26 cellular contexts compared by ENCODE assay signal in the genomic region with DNA sequence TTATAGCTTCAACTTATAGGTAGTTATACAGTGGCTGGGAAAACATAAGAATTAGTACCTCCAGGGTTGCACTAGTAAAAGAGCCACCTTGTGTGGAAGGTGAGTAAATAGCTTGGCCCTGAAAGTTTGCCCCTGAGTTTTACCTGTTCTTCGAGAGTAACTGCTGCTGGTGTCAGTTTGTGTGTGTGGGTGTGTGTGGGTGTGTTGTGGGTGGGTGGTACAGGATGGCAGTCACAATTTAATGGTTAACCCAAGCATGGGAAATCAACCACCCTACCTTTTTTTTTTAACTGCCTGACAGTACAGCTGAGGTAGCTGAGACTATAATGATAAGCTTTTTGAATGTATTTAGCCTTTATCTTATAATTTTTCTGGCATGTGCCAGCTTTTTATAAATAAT.
DNase-seq lines count a peak whose midpoint lies in the region; ATAC-seq, FAIRE-seq and TF ChIP-seq lines count a peak whose summit lies in the region.
"Had no signal": no experiment of that assay in that cellular context is flagged by ENCODE, and none has a peak within 500 bp of the region (broad histone marks: within the 10 kb centered on the region; RNA-seq: fewer than 3 reads in every experiment).

No MANE protein-coding gene starts in this region.

- H3K79me2 ChIP-seq in K562 (ENCODE audit: control insufficient read depth, insufficient read depth, low read length) (no peaks in the 10 kb centered on the region), PC-9 (ENCODE audit: low read depth) (no peaks in the 10 kb centered on the region)

- POLR2A ChIA-PET in HEK293 (lab: Yijun Ruan, JAX), result no interaction called here
- POLR2A ChIA-PET in K562 (lab: Yijun Ruan, JAX), result interaction anchor here (0.6 to 2.0 kb wide), 2 partner anchors 13 to 1306 kb away, joined by 3 to 5 read pairs; no protein-coding TSS in a partner anchor
- POLR2A ChIA-PET in PC-9 (lab: Charles Lee; ENCODE audit: unreplicated experiment), result interaction anchor here (0.7 kb wide), 1 partner anchor 67 kb away, joined by 6 read pairs; no protein-coding TSS in a partner anchor

- H3K9me2 ChIP-seq in PC-9 (ENCODE audit: insufficient read depth), result no peaks in the 10 kb centered on the region; the same call in 1 of the 2 replicates

- TF ChIP-seq POLR2A in K562 (conservative IDR thresholded peaks at IDR 0.05), result no peak

- H4K20me1 ChIP-seq in K562 (replicated peaks; ENCODE audit: control insufficient read depth, insufficient read depth, low read length), result no peaks in the 10 kb centered on the region
- H4K20me1 ChIP-seq in PC-9 (ENCODE audit: insufficient read depth), result no peaks in the 10 kb centered on the region

- H3F3A ChIP-seq in PC-9 (ENCODE audit: insufficient read depth, low read depth), result no peaks in the 10 kb centered on the region

- in situ Hi-C loops in K562 (cut with MboI), result no loop called here

- H2AFZ ChIP-seq in K562 (ENCODE audit: low read depth, low read length) (no peak overlapping the region), PC-9 (no peak overlapping the region)

- DNase-seq in K562 (ENCODE audit: extremely low read depth in 1 of 4, low spot score in 3 of 4), result no peak
- peak; percentile 69 to 79 for DNase-seq in left colon
- no peak for DNase-seq in pancreas
- DNase-seq in PC-9, result no peak
- DNase-seq in NCI-H2029 (lab: John Stamatoyannopoulos, UW), result no peak
- no peak for DNase-seq in activated naive CD4-positive, alpha-beta T cell treated with anti-CD3 and anti-CD28 coated beads, Interleukin-2, amount 50 U/mL, for 16 hours
- DNase-seq: Calu3, DMS79 treated with DMSO at 0.1 percent for 48 hours, GF-D8, GOT3, KBM-7, MV-4-11, NCI-H1105, NCI-H1436 treated with DMSO at 0.1 percent for 48 hours, NCI-H1930, NCI-H446, NCI-H524 treated with DMSO at 0.1 percent for 48 hours, NCI-H774 had no signal

- H3K4me2 ChIP-seq in K562 (ENCODE audit: insufficient read depth, low read length) (no peak overlapping the region), PC-9 (no peak overlapping the region)

- no peak for TF ChIP-seq EP300 in K562 (IDR thresholded peaks at IDR 0.05; ENCODE audit: low read length)

- H3K9me3 ChIP-seq in HEK293 (ENCODE audit: control insufficient read depth, insufficient read depth, low read depth, low read length), result no peaks in the 10 kb centered on the region
- H3K9me3 ChIP-seq in K562 (replicated peaks; ENCODE audit: control insufficient read depth, insufficient read depth, low read depth, low read length), result no peaks in the 10 kb centered on the region
- H3K9me3 ChIP-seq in pancreas, result no peaks in the 10 kb centered on the region
- no peaks in the 10 kb centered on the region for H3K9me3 ChIP-seq in PC-9 (ENCODE audit: insufficient read depth, low read depth)
- H3K9me3 ChIP-seq: HAP-1, SJSA1 had no signal

- H3K9me1 ChIP-seq in K562 (ENCODE audit: control insufficient read depth, insufficient read depth, low read length), result no peaks in the 10 kb centered on the region

- H3K36me3 ChIP-seq in HEK293 (ENCODE audit: control insufficient read depth in 2 of 2, insufficient read depth in 1 of 2, low read length in 2 of 2) (peaks cover 0 to 9% of the 10 kb centered on the region in 2 experiments; a peak in 1 of 3 replicates), K562 (ENCODE audit: control insufficient read depth, insufficient read depth, low read length) (peaks cover 87% of the 10 kb centered on the region), pancreas (peaks cover 0 to 4% (median 0%) of the 10 kb centered on the region in 3 donors), PC-9 (ENCODE audit: low read depth) (no peaks in the 10 kb centered on the region)
- H3K36me3 ChIP-seq: HAP-1 had no signal

- intact Hi-C loops in K562 (cut with micrococcal nuclease) (no loop called here), left colon (cut with DNase I, micrococcal nuclease) (no loop called here), pancreas (cut with DNase I) (no loop called here), PC-9 (cut with micrococcal nuclease; ENCODE audit: unreplicated experiment) (no loop called here)

- ATAC-seq in K562 (peak; percentile 32; the same call in 2 of the 3 replicates), left colon (peak; percentile 96), pancreas (peak; percentile 16 to 68 (median 36)), GM19023 (IDR thresholded peaks at IDR 0.05; ENCODE audit: unreplicated experiment) (no peak)
- ATAC-seq: HepG2, Right ventricle myocardium inferior had no signal

- H3K4me3 ChIP-seq in HEK293 (ENCODE audit: low read depth, low read length) (no peak overlapping the region), K562 (no peak overlapping the region), pancreas (no peak overlapping the region), PC-9 (no peak overlapping the region)
- H3K4me3 ChIP-seq: HAP-1, SJSA1 had no signal

- H3K9ac ChIP-seq in K562 (ENCODE audit: insufficient read depth in 1 of 2, low read depth in 2 of 2, low read length in 2 of 2), result no peak overlapping the region

- TF ChIP-seq CTCF in HEK293 (tag by site-specific recombination; IDR thresholded peaks at IDR 0.05) (no peak), K562 (IDR thresholded peaks at IDR 0.05 in 2 of 3, conservative IDR thresholded peaks at IDR 0.05 in 1 of 3; ENCODE audit: insufficient read depth in 2 of 3, low read depth in 1 of 3, low read length in 3 of 3) (no peak), pancreas (IDR thresholded peaks at IDR 0.05) (no peak), PC-9 (conservative IDR thresholded peaks at IDR 0.05) (no peak)

- TF ChIP-seq RAD21 in K562 (CRISPR knock-in tag; conservative IDR thresholded peaks at IDR 0.05 in 1 of 2, IDR thresholded peaks at IDR 0.05 in 1 of 2), result no peak

- CTCF ChIA-PET in HEK293 (lab: Yijun Ruan, JAX), result interaction anchor here (0.6 to 0.7 kb wide), 4 partner anchors 9 to 479 kb away, joined by 3 to 4 read pairs (median 3); no protein-coding TSS in a partner anchor
- CTCF ChIA-PET in K562 (lab: Yijun Ruan, JAX; ENCODE audit: low intra/inter-chr PET ratio), result no interaction called here
- CTCF ChIA-PET in PC-9 (lab: Charles Lee), result no interaction called here

- H3K4me1 ChIP-seq in HEK293 (ENCODE audit: control insufficient read depth, insufficient read depth, low read length), result no peaks in the 10 kb centered on the region
- no peaks in the 10 kb centered on the region for H3K4me1 ChIP-seq in K562 (replicated peaks in 1 of 2; ENCODE audit: control insufficient read depth in 2 of 2, insufficient read depth in 2 of 2, low read length in 2 of 2)
- peaks cover 0 to 3% (median 0%) of the 10 kb centered on the region in 3 donors for H3K4me1 ChIP-seq in pancreas
- no peaks in the 10 kb centered on the region for H3K4me1 ChIP-seq in PC-9 (replicated peaks; ENCODE audit: insufficient read depth)
- H3K4me1 ChIP-seq: SJSA1 had no signal

- 88% methylated on average over 1 of the region's 1 CpG for WGBS in K562 (ENCODE audit: insufficient coverage, low coverage, missing lambda C conversion rate)
- WGBS in pancreas, 2 donors, result 23 to 24% methylated on average over 1 of the region's 1 CpG

- no peak for FAIRE-seq in K562 (lab: Jason Lieb, UNC)
- FAIRE-seq in pancreas (lab: Jason Lieb, UNC), result no peak
- FAIRE-seq: GM12891, HepG2 had no signal

- no TSS peak for BruUV-seq in K562 (replicated peaks; lab: Mats Ljungman, UMichigan)
- BruUV-seq in PC-9 (replicated peaks; lab: Mats Ljungman, UMichigan), result no TSS peak

- no peak overlapping the region for H3K27ac ChIP-seq in HEK293 (ENCODE audit: extremely low read depth, low read depth, low read length)
- no peak overlapping the region for H3K27ac ChIP-seq in K562 (ENCODE audit: extremely low read depth, low read depth, low read length)
- no peak overlapping the region for H3K27ac ChIP-seq in pancreas
- H3K27ac ChIP-seq in PC-9, result no peak overlapping the region
- H3K27ac ChIP-seq: HL-60, SJSA1 had no signal

- H3K27me3 ChIP-seq in K562 (ENCODE audit: control insufficient read depth in 2 of 2, insufficient read depth in 2 of 2, low read length in 2 of 2), result no peaks in the 10 kb centered on the region
- H3K27me3 ChIP-seq in pancreas, result no peaks in the 10 kb centered on the region
- H3K27me3 ChIP-seq in PC-9 (ENCODE audit: insufficient read depth, low read depth), result no peaks in the 10 kb centered on the region
- H3K27me3 ChIP-seq: SJSA1 had no signal

TF ChIP-seq in HEK293, 187 proteins besides CTCF, POLR2A, EP300 and RAD21 (continues in another document):
- TF ChIP-seq EGR2 (tag by site-specific recombination; IDR thresholded peaks at IDR 0.05; ENCODE audit: low read depth) (peak; percentile 79), ZIC2 (tag by site-specific recombination; IDR thresholded peaks at IDR 0.05) (no peak), KLF16 (tag by site-specific recombination; IDR thresholded peaks at IDR 0.05) (no peak), ZFHX2 (tag by site-specific recombination; conservative IDR thresholded peaks at IDR 0.05) (peak; percentile 61), ZNF175 (tag by site-specific recombination; IDR thresholded peaks at IDR 0.05) (no peak), ZNF184 (tag by site-specific recombination; IDR thresholded peaks at IDR 0.05) (no peak), MEIS1 (CRISPR knock-in tag; IDR thresholded peaks at IDR 0.05; ENCODE audit: borderline replicate concordance) (no peak), ZNF155 (tag by site-specific recombination; IDR thresholded peaks at IDR 0.05) (no peak), ZNF654 (tag by site-specific recombination; IDR thresholded peaks at IDR 0.05; ENCODE audit: low read depth) (no peak), ZNF792 (tag by site-specific recombination; IDR thresholded peaks at IDR 0.05) (no peak)

TF ChIP-seq in K562, 482 proteins besides CTCF, POLR2A, EP300 and RAD21:
- TF ChIP-seq NR1H2 (CRISPR knock-in tag; IDR thresholded peaks at IDR 0.05) (no peak), EGR1 (conservative IDR thresholded peaks at IDR 0.05) (peak; percentile 87), GATAD2B (IDR thresholded peaks at IDR 0.05; ENCODE audit: borderline replicate concordance) (no peak)

Comparison
In these comparisons a context has a peak if more than half of its experiments do, and no peak if none do; other contexts are left out.
1. DNase-seq: peak in left colon (2 of 2); none in K562 (0 of 4), pancreas (0 of 6), PC-9 (0 of 2), NCI-H2029 (single experiment) and activated naive CD4-positive, alpha-beta T cell treated with anti-CD3 and anti-CD28 coated beads, Interleukin-2, amount 50 U/mL, for 16 hours (single experiment).